In genomic region chr14:73627033-73627432, GRCh38 we compare ENCODE assay signal across 26 cellular contexts. TPM values are rescaled to one million over a fixed set of nuclear protein-coding genes. Genes with fewer than 3 reads are reported as not detected.
"Had no signal": no experiment of that assay in that cellular context is flagged by ENCODE, and none has a peak within 500 bp of the region (broad histone marks: within the 10 kb centered on the region; RNA-seq: fewer than 3 reads in every experiment).

No MANE protein-coding gene starts in this region.

- ATAC-seq: effector memory CD8-positive, alpha-beta T cell; esophagus mucosa; right lobe of liver had no signal

- DNase-seq: activated effector memory CD4-positive, alpha-beta T cell treated with Interleukin-2 at 50 U/mL for 16 hours; activated naive CD4-positive, alpha-beta T cell treated with anti-CD3 and anti-CD28 coated beads, Interleukin-2, amount 10 ng/mL, durations not matched to agents 7 days and 5 days; brain microvascular endothelial cell; central memory CD4-positive, alpha-beta T cell; effector memory CD8-positive, alpha-beta T cell; foreskin melanocyte; kidney; naive B cell; posterior cingulate gyrus; right lobe of liver; stimulated activated CD4-positive, alpha-beta T cell treated with anti-CD3 and anti-CD28 coated beads, Interleukin-2, amount 100 ng/mL, for 24 hours; stimulated activated naive CD4-positive, alpha-beta T cell; T-helper 9 cell; upper lobe of left lung had no signal

- H3K27me3 ChIP-seq: ascending aorta, brain microvascular endothelial cell, right lobe of liver, upper lobe of left lung had no signal

- H3K4me1 Mint-ChIP-seq: activated naive CD4-positive, alpha-beta T cell treated with anti-CD3 and anti-CD28 coated beads, Interleukin-2, amount 10 ng/mL, durations not matched to agents 7 days and 5 days; naive B cell; neural crest cell had no signal

- H3K27ac ChIP-seq: ascending aorta, brain microvascular endothelial cell, right lobe of liver, skin epidermis, thoracic aorta, upper lobe of left lung had no signal

- H3K9me3 Mint-ChIP-seq: activated naive CD4-positive, alpha-beta T cell treated with anti-CD3 and anti-CD28 coated beads, Interleukin-2, amount 10 ng/mL, durations not matched to agents 7 days and 5 days; effector memory CD8-positive, alpha-beta T cell; naive B cell; neural crest cell had no signal

- H3K27ac Mint-ChIP-seq: activated naive CD4-positive, alpha-beta T cell treated with anti-CD3 and anti-CD28 coated beads, Interleukin-2, amount 10 ng/mL, durations not matched to agents 7 days and 5 days; effector memory CD8-positive, alpha-beta T cell; naive B cell had no signal

- H3K9me3 ChIP-seq: ascending aorta, right lobe of liver, thoracic aorta, upper lobe of left lung had no signal

- FAIRE-seq: colon, endothelial cell of umbilical vein, kidney had no signal

- H3K4me3 ChIP-seq: ascending aorta, lung, right lobe of liver, skin epidermis, thoracic aorta, upper lobe of left lung had no signal

- H3K36me3 Mint-ChIP-seq: activated naive CD4-positive, alpha-beta T cell treated with anti-CD3 and anti-CD28 coated beads, Interleukin-2, amount 10 ng/mL, durations not matched to agents 7 days and 5 days; naive B cell had no signal

- H3K4me1 ChIP-seq: ascending aorta, right lobe of liver, upper lobe of left lung had no signal

- H3K4me3 Mint-ChIP-seq: activated naive CD4-positive, alpha-beta T cell treated with anti-CD3 and anti-CD28 coated beads, Interleukin-2, amount 10 ng/mL, durations not matched to agents 7 days and 5 days; effector memory CD8-positive, alpha-beta T cell; naive B cell; neural crest cell had no signal

- H3K36me3 ChIP-seq: ascending aorta, brain microvascular endothelial cell, thoracic aorta, upper lobe of left lung had no signal

RNA-seq across cellular contexts. Expression of gene ACOT6, which starts 14.7 kb away (rescaled TPM):
- total RNA-seq: ascending aorta; dermis microvascular lymphatic vessel endothelial cell; endothelial cell of umbilical vein; esophagus mucosa; kidney; lung; mesenteric fat pad; mucosa of gallbladder; neural crest cell; T-helper 1 cell treated with Interleukin-12 subunit alpha and Interleukin-12 subunit beta and Interleukin-4 antibody, amounts not matched to agents 30 ng/mL and 1 ng/mL, for 36 hours; thoracic aorta; upper lobe of left lung had no signal
- polyA plus RNA-seq: endothelial cell of umbilical vein, lung had no signal
